9 cellular contexts compared by ENCODE assay signal in genomic region chr9:14141736-14142135, GRCh38.
"Had no signal": no experiment of that assay in that cellular context is flagged by ENCODE, and none has a peak within 500 bp of the region (broad histone marks: within the 10 kb centered on the region; RNA-seq: fewer than 3 reads in every experiment).

No MANE protein-coding gene starts in this region.

- ATAC-seq: HCT116, K562 had no signal

- H3K27ac ChIP-seq: GM23248 had no signal

- H3K4me3 Mint-ChIP-seq: HFFc6 had no signal

- H2AFZ ChIP-seq: GM23248 had no signal

- H3K9me3 Mint-ChIP-seq: HFFc6 had no signal

- H3K9ac ChIP-seq: GM23248 had no signal

- H3K36me3 ChIP-seq: HAP-1 had no signal

- H3K9me3 ChIP-seq: HAP-1 had no signal

- H3K4me3 ChIP-seq: GM23248, HAP-1, K562 had no signal

- H3K27ac Mint-ChIP-seq: HFFc6 had no signal

- DNase-seq: GM23248, GOT3, H7, HFFc6, IMR-90, KG1 had no signal
